8 cellular contexts compared by ENCODE assay signal in genomic region chr3:160801386-160802118, GRCh38. TPM values are rescaled to one million over a fixed set of nuclear protein-coding genes. Genes with fewer than 3 reads are reported as not detected.
DNase-seq lines count a peak whose midpoint lies in the region; ATAC-seq and TF ChIP-seq lines count a peak whose summit lies in the region.

No MANE protein-coding gene starts in this region.

- peaks cover 65% of the 10 kb centered on the region for H3K4me1 Mint-ChIP-seq in dendritic cell treated with granulocyte-macrophage colony-stimulating factor and Interleukin-4, amounts not matched to agents 40 ng/mL and 50 ng/mL, for 4 days (ENCODE audit: low read depth)

- peak; percentile 75 for ATAC-seq in GM18858 (IDR thresholded peaks at IDR 0.05; ENCODE audit: unreplicated experiment)
- peak; percentile 92 for ATAC-seq in HG02588 (IDR thresholded peaks at IDR 0.05; ENCODE audit: unreplicated experiment)

- peaks cover 16% of the 10 kb centered on the region for H3K79me2 ChIP-seq in parathyroid adenoma

- intact Hi-C loops in dendritic cell treated with granulocyte-macrophage colony-stimulating factor and Interleukin-4, amounts not matched to agents 40 ng/mL and 50 ng/mL, for 4 days (cut with micrococcal nuclease): loop anchor here (5.0 kb wide), 2 partner anchors 36 to 44 kb away; partner anchors contain the start of gene PPM1L
- intact Hi-C loops in prostate gland (cut with DNase I): loop anchor here (5.0 kb wide), 1 partner anchor 44 kb away; the partner anchor contains the start of gene PPM1L

- H3K4me3 ChIP-seq in parathyroid adenoma (ENCODE audit: low read depth, low read length) (no peak overlapping the region), prostate gland (no peak overlapping the region)

- no peak for TF ChIP-seq CTCF in parathyroid adenoma (IDR thresholded peaks at IDR 0.05)
- TF ChIP-seq CTCF in prostate gland (IDR thresholded peaks at IDR 0.05): no peak

- H3K9ac ChIP-seq in parathyroid adenoma: no peak overlapping the region

- H3K27me3 ChIP-seq in parathyroid adenoma (ENCODE audit: control insufficient read depth, insufficient read depth, low read length) (no peaks in the 10 kb centered on the region), prostate gland (replicated peaks; ENCODE audit: insufficient read depth) (no peaks in the 10 kb centered on the region)

- DNase-seq in OCI-M1 (lab: John Stamatoyannopoulos, UW): peak; percentile 82
- DNase-seq in prostate gland (ENCODE audit: low spot score): no peak
- DNase-seq in NCI-H1048 (lab: John Stamatoyannopoulos, UW): no peak
- no peak for DNase-seq in NCI-H748 (lab: John Stamatoyannopoulos, UW; ENCODE audit: unreplicated experiment)

- H2AFZ ChIP-seq in parathyroid adenoma: peak overlapping the region; percentile 28

- H3K27ac ChIP-seq in parathyroid adenoma (peak overlapping the region; percentile 74), prostate gland (no peak overlapping the region)

- peaks cover 18% of the 10 kb centered on the region for H3K36me3 Mint-ChIP-seq in dendritic cell treated with granulocyte-macrophage colony-stimulating factor and Interleukin-4, amounts not matched to agents 40 ng/mL and 50 ng/mL, for 4 days (ENCODE audit: low read depth)

- TF ChIP-seq POLR2A in prostate gland (IDR thresholded peaks at IDR 0.05): no peak

- peaks cover 61% of the 10 kb centered on the region for H3K4me1 ChIP-seq in parathyroid adenoma
- H3K4me1 ChIP-seq in prostate gland (replicated peaks): no peaks in the 10 kb centered on the region

- H3K36me3 ChIP-seq in parathyroid adenoma (ENCODE audit: control insufficient read depth, insufficient read depth, low read length) (no peaks in the 10 kb centered on the region), prostate gland (no peaks in the 10 kb centered on the region)

- peak overlapping the region; percentile 46 for H3K4me2 ChIP-seq in parathyroid adenoma (ENCODE audit: low read length)

- peak overlapping the region; percentile 75 for H3K4me3 Mint-ChIP-seq in dendritic cell treated with granulocyte-macrophage colony-stimulating factor and Interleukin-4, amounts not matched to agents 40 ng/mL and 50 ng/mL, for 4 days

- peak overlapping the region; percentile 92 for H3K27ac Mint-ChIP-seq in dendritic cell treated with granulocyte-macrophage colony-stimulating factor and Interleukin-4, amounts not matched to agents 40 ng/mL and 50 ng/mL, for 4 days

- H3K9me3 ChIP-seq in parathyroid adenoma (ENCODE audit: control insufficient read depth, low read length) (no peaks in the 10 kb centered on the region), prostate gland (no peaks in the 10 kb centered on the region)

- no peaks in the 10 kb centered on the region for H3K9me3 Mint-ChIP-seq in dendritic cell treated with granulocyte-macrophage colony-stimulating factor and Interleukin-4, amounts not matched to agents 40 ng/mL and 50 ng/mL, for 4 days

- 55% methylated on average over 8 of the region's 8 CpGs for WGBS in prostate gland

- peaks cover under 1% of the 10 kb centered on the region for H3K27me3 Mint-ChIP-seq in dendritic cell treated with granulocyte-macrophage colony-stimulating factor and Interleukin-4, amounts not matched to agents 40 ng/mL and 50 ng/mL, for 4 days

RNA-seq across cellular contexts. Expression of gene PPM1L, which starts 45.5 kb away (rescaled TPM):
- total RNA-seq in prostate gland: 10 to 100 TPM; 23.6 to 27.0 TPM
